ENCODE assay signal across 10 cellular contexts in genomic region chr2:197273485-197273884, GRCh38. TPM values are rescaled to one million over a fixed set of nuclear protein-coding genes. Genes with fewer than 3 reads are reported as not detected.
DNase-seq lines count a peak whose midpoint lies in the region; ATAC-seq and TF ChIP-seq lines count a peak whose summit lies in the region.
"Had no signal": no experiment of that assay in that cellular context is flagged by ENCODE, and none has a peak within 500 bp of the region (broad histone marks: within the 10 kb centered on the region; RNA-seq: fewer than 3 reads in every experiment).

No MANE protein-coding gene starts in this region.

- no peak overlapping the region for H3K4me3 ChIP-seq in CD4-positive, CD25-positive, alpha-beta regulatory T cell (ENCODE audit: low read depth, low read length)
- H3K4me3 ChIP-seq in lung (no peak overlapping the region), neuronal stem cell (ENCODE audit: low read length in 2 of 2) (no peak overlapping the region)
- H3K4me3 ChIP-seq: cardiac muscle cell had no signal

- peaks cover 70% of the 10 kb centered on the region for H3K4me1 ChIP-seq in CD4-positive, CD25-positive, alpha-beta regulatory T cell (ENCODE audit: control insufficient read depth, insufficient read depth, low read length, poor library complexity, severe bottlenecking)
- H3K4me1 ChIP-seq in lung (ENCODE audit: control insufficient read depth in 2 of 2, insufficient read depth in 2 of 2, low read length in 2 of 2) (peaks cover 4 to 13% of the 10 kb centered on the region in 2 donors), neuronal stem cell (ENCODE audit: control insufficient read depth in 2 of 2, insufficient read depth in 1 of 2, low read depth in 1 of 2, low read length in 2 of 2) (peaks cover 0 to 4% of the 10 kb centered on the region in 2 donors)

- no peak overlapping the region for H2AK5ac ChIP-seq in neuronal stem cell (ENCODE audit: low read depth, low read length)

- no peaks in the 10 kb centered on the region for H3K79me1 ChIP-seq in neuronal stem cell (ENCODE audit: low read depth, low read length)

- H3K36me3 ChIP-seq in CD4-positive, CD25-positive, alpha-beta regulatory T cell (ENCODE audit: control insufficient read depth, insufficient read depth, low read length), result peaks cover 5% of the 10 kb centered on the region
- peaks cover 0 to 2% of the 10 kb centered on the region in 2 donors for H3K36me3 ChIP-seq in lung (ENCODE audit: control insufficient read depth in 2 of 2, insufficient read depth in 2 of 2, low read length in 2 of 2)
- H3K36me3 ChIP-seq in neuronal stem cell (replicated peaks in 1 of 2; ENCODE audit: control insufficient read depth in 2 of 2, insufficient read depth in 2 of 2, low read length in 2 of 2), result no peaks in the 10 kb centered on the region
- H3K36me3 ChIP-seq: cardiac muscle cell had no signal

- no peak overlapping the region for H3K9ac ChIP-seq in neuronal stem cell (ENCODE audit: low read depth, low read length, poor library complexity)

- no peak overlapping the region for H2BK15ac ChIP-seq in neuronal stem cell (ENCODE audit: low read length)

- no peak overlapping the region for H2BK12ac ChIP-seq in neuronal stem cell (ENCODE audit: low read length)

- H3K27me3 ChIP-seq in CD4-positive, CD25-positive, alpha-beta regulatory T cell (ENCODE audit: control insufficient read depth, insufficient read depth, low read length), result no peaks in the 10 kb centered on the region
- no peaks in the 10 kb centered on the region for H3K27me3 ChIP-seq in lung (ENCODE audit: control insufficient read depth, insufficient read depth)
- H3K27me3 ChIP-seq in neuronal stem cell (ENCODE audit: control insufficient read depth in 3 of 3, insufficient read depth in 3 of 3, low read depth in 1 of 3, low read length in 3 of 3), result no peaks in the 10 kb centered on the region
- H3K27me3 ChIP-seq: cardiac muscle cell had no signal

- H3K4me2 ChIP-seq in neuronal stem cell (ENCODE audit: insufficient read depth, low read length, poor library complexity, severe bottlenecking), result no peak overlapping the region

- no peak overlapping the region for H3K4ac ChIP-seq in neuronal stem cell (ENCODE audit: low read length)

- H3K9me3 ChIP-seq in CD4-positive, CD25-positive, alpha-beta regulatory T cell (ENCODE audit: control insufficient read depth in 2 of 2, low read length in 2 of 2), result no peaks in the 10 kb centered on the region
- H3K9me3 ChIP-seq in lung (ENCODE audit: control insufficient read depth in 2 of 2, insufficient read depth in 1 of 2, low read length in 1 of 2) (no peaks in the 10 kb centered on the region), neuronal stem cell (replicated peaks in 1 of 2; ENCODE audit: control insufficient read depth in 2 of 2, insufficient read depth in 1 of 2, low read depth in 1 of 2, low read length in 2 of 2) (no peaks in the 10 kb centered on the region)

- no peak overlapping the region for H4K8ac ChIP-seq in neuronal stem cell (ENCODE audit: low read depth, low read length)

- TF ChIP-seq CTCF in lung (IDR thresholded peaks at IDR 0.05; ENCODE audit: control extremely low read depth, extremely low read depth), result no peak

- no peak for DNase-seq in CD4-positive, CD25-positive, alpha-beta regulatory T cell
- peak; percentile 20 for DNase-seq in Daoy (ENCODE audit: low read depth)
- peak; percentile 46 for DNase-seq in NCI-H774 (lab: John Stamatoyannopoulos, UW)
- peak; percentile 34 for DNase-seq in lung (ENCODE audit: low spot score)
- no peak for DNase-seq in neuronal stem cell (ENCODE audit: low spot score)
- DNase-seq in T1000 (lab: John Stamatoyannopoulos, UW), result no peak
- no peak for DNase-seq in inferior parietal cortex (ENCODE audit: extremely low spot score)
- DNase-seq: stimulated activated CD4-positive, alpha-beta T cell treated with anti-CD3 and anti-CD28 coated beads, Interleukin-4, amount 100 ng/mL, for 4 hours had no signal

- no peaks in the 10 kb centered on the region for H3K27me3 Mint-ChIP-seq in CD4-positive, CD25-positive, alpha-beta regulatory T cell

- no peak for ATAC-seq in CD4-positive, CD25-positive, alpha-beta regulatory T cell (ENCODE audit: low read depth in 2 of 2)
- peak; percentile 57 for ATAC-seq in lung (ENCODE audit: insufficient read depth, low FRiP score)
- no peak for ATAC-seq in HG03342 (IDR thresholded peaks at IDR 0.05; ENCODE audit: unreplicated experiment)

- H3K18ac ChIP-seq in neuronal stem cell (ENCODE audit: low read length), result no peak overlapping the region

- 46 to 56% methylated on average over 4 of the region's 4 CpGs for WGBS in lung, 2 donors
- no CpG with 5 or more reads among the region's 4 CpGs for WGBS in neuronal stem cell (ENCODE audit: extremely low coverage in 2 of 2, insufficient read length in 2 of 2, insufficient replicate concordance in 1 of 2), 2 donors

- peaks cover 19% of the 10 kb centered on the region for H3K36me3 Mint-ChIP-seq in CD4-positive, CD25-positive, alpha-beta regulatory T cell

- H3K27ac Mint-ChIP-seq in CD4-positive, CD25-positive, alpha-beta regulatory T cell, result peak overlapping the region; percentile 83 to 87 (median 84)

- peaks cover 42 to 90% (median 75%) of the 10 kb centered on the region in 4 donors for H3K4me1 Mint-ChIP-seq in CD4-positive, CD25-positive, alpha-beta regulatory T cell

- H4K91ac ChIP-seq in neuronal stem cell (ENCODE audit: low read depth, low read length, poor library complexity), result no peak overlapping the region

- H2AFZ ChIP-seq in neuronal stem cell (ENCODE audit: low read length), result no peak overlapping the region

- H2BK5ac ChIP-seq in neuronal stem cell (ENCODE audit: low read length), result no peak overlapping the region

- H3K9me3 Mint-ChIP-seq in CD4-positive, CD25-positive, alpha-beta regulatory T cell, result peaks cover 0 to 2% (median 0%) of the 10 kb centered on the region in 7 donors

- no peak overlapping the region for H2BK120ac ChIP-seq in neuronal stem cell (ENCODE audit: low read depth, low read length)

- H3K14ac ChIP-seq in neuronal stem cell (ENCODE audit: low read length), result no peak overlapping the region

- H3K4me3 Mint-ChIP-seq in CD4-positive, CD25-positive, alpha-beta regulatory T cell, result no peak overlapping the region

- no peak overlapping the region for H3K27ac ChIP-seq in CD4-positive, CD25-positive, alpha-beta regulatory T cell (ENCODE audit: insufficient read depth, low read length, poor library complexity, severe bottlenecking)
- H3K27ac ChIP-seq in lung (ENCODE audit: low read depth in 1 of 2, low read length in 1 of 2), result peak overlapping the region in 1 of 2 donors; percentile 4
- no peak overlapping the region for H3K27ac ChIP-seq in neuronal stem cell (replicated peaks; ENCODE audit: low read length)
- H3K27ac ChIP-seq: cardiac muscle cell had no signal

- no peak overlapping the region for H3K23ac ChIP-seq in neuronal stem cell (ENCODE audit: low read depth, low read length, poor library complexity)

RNA-seq across cellular contexts. Expression of gene ANKRD44, which starts 37.1 kb away (rescaled TPM):
- total RNA-seq in CD4-positive, CD25-positive, alpha-beta regulatory T cell, result 301 TPM
- 100 to 1,000 TPM in 1 of 4 donors, 10 to 100 TPM in 3; 69.6 to 104 (median 82.8) TPM for polyA plus RNA-seq in CD4-positive, CD25-positive, alpha-beta regulatory T cell
- 5.8 and 7.4 TPM in 2 replicates for total RNA-seq in Daoy (2014; rRNA removed; shearing (Covaris generic))
- total RNA-seq in lung, result 10 to 100 TPM; 32.4 to 73.8 TPM
- 1 to 10 TPM; 7.1 to 8.1 TPM for polyA plus RNA-seq in lung
- polyA plus RNA-seq in neuronal stem cell (2013, experiment 1 of 2), result 0.88 TPM
- polyA plus RNA-seq in neuronal stem cell (2013, experiment 2 of 2), result 0.97 TPM

Comparison
In these comparisons a context has a peak if more than half of its experiments do, and no peak if none do; other contexts are left out.
1. DNase-seq: peak in Daoy (single experiment), NCI-H774 (single experiment) and lung (single experiment); none in CD4-positive, CD25-positive, alpha-beta regulatory T cell (0 of 3), neuronal stem cell (single experiment), T1000 (single experiment) and inferior parietal cortex (single experiment).